Comparison of ENCODE assay signal across 1 cellular context in the genomic region with DNA sequence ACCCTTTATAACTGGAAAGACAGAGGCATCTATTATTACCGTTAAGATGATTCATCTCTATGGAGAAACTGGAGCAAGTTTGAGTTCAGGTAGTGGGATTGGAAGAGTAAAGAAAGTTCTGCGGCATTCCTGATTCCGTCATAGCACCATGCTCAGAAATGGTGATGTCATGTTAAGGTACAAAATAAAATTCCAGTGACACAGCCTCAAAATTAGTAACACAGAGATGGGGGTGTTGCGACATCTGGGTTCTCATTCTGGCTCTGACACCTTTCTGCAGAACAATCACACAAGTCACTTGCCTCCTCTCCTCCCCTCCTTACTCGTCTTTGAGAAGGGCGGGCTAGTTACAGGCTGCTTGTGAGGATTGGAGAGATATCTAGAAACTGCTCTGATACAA.
TF ChIP-seq lines count a peak whose summit lies in the region.

No MANE protein-coding gene starts in this region.

TF ChIP-seq in HepG2, 621 proteins besides CTCF, POLR2A, EP300 and RAD21 (continued from another document):
- peak; percentile 69 for TF ChIP-seq CREB1 (IDR thresholded peaks at IDR 0.05)
- no peak for TF ChIP-seq CREB1 (CRISPR knock-in tag; IDR thresholded peaks at IDR 0.05)
- no peak for TF ChIP-seq HMG20B (CRISPR knock-in tag; conservative IDR thresholded peaks at IDR 0.05)
- TF ChIP-seq ONECUT2 (CRISPR knock-in tag; IDR thresholded peaks at IDR 0.05): no peak
- 0 out of 2 replicates have a peak, but pooled peaks have one; percentile 5 for TF ChIP-seq CEBPG (CRISPR knock-in tag; IDR thresholded peaks at IDR 0.05)
- peak; percentile 78 for TF ChIP-seq ATF7 (IDR thresholded peaks at IDR 0.05)
- TF ChIP-seq ATF7 (CRISPR knock-in tag; IDR thresholded peaks at IDR 0.05): no peak
- no peak for TF ChIP-seq HDAC1 (CRISPR knock-in tag; IDR thresholded peaks at IDR 0.05)
- TF ChIP-seq MAFK (conservative IDR thresholded peaks at IDR 0.05 in 1 of 2, IDR thresholded peaks at IDR 0.05 in 1 of 2; ENCODE audit: low read length in 2 of 2): no peak
